In the genomic region with DNA sequence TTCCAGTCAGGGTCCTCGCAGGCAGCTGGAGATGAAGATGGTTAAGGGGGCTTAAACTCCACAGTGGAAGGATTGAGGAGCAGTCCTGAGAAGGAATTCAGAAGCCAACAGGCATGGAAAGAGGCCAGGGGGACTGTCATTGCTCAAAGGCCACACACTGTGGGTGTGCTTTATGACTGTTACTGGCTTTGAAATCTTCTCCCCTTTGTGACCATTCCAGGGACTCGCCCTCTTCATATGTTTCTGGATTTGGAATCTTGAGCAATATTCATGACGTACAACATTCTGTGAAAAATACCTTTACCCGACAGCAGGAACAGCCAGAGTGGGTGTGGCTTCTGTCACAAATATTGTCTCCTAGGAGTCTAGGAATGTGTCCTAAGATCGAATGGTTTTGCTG, we compare ENCODE assay signal across 33 cellular contexts. TPM values are rescaled to one million over a fixed set of nuclear protein-coding genes. Genes with fewer than 3 reads are reported as not detected.
"Had no signal": no experiment of that assay in that cellular context is flagged by ENCODE, and none has a peak within 500 bp of the region (broad histone marks: within the 10 kb centered on the region; RNA-seq: fewer than 3 reads in every experiment).

No MANE protein-coding gene starts in this region.

- ATAC-seq: activated CD4-positive, CD25-positive, alpha-beta regulatory T cell treated with anti-CD3 and anti-CD28 coated beads, Interleukin-2, amount 50 U/mL, for 24 hours; activated CD8-positive, alpha-beta T cell treated with anti-CD3 and anti-CD28 coated beads, Interleukin-2, amount 10 ng/mL, durations not matched to agents 7 days and 5 days; activated naive CD4-positive, alpha-beta T cell treated with anti-CD3 and anti-CD28 coated beads, Interleukin-2, amount 50 U/mL, for 72 hours; activated T-cell treated with anti-CD3 and anti-CD28 coated beads, Interleukin-2, amount 50 U/mL, for 72 hours; foreskin keratinocyte; gastrocnemius medialis; T-helper 17 cell had no signal

- DNase-seq: activated B cell treated with CpG ODN at 0.5 μM for 24 hours; activated CD4-positive, alpha-beta memory T cell treated with anti-CD3 and anti-CD28 coated beads for 36 hours; activated CD4-positive, alpha-beta T cell treated with anti-CD3 and anti-CD28 coated beads for 48 hours; activated CD4-positive, alpha-beta T cell treated with anti-CD3 and anti-CD28 coated beads, Interleukin-2, amount 50 U/mL, for 1 hour; activated CD8-positive, alpha-beta memory T cell treated with anti-CD3 and anti-CD28 coated beads, Interleukin-2, amount 50 U/mL, for 48 hours; activated CD8-positive, alpha-beta T cell treated with anti-CD3 and anti-CD28 coated beads, Interleukin-2, amount 10 ng/mL, durations not matched to agents 7 days and 5 days; activated gamma-delta T cell; activated naive CD4-positive, alpha-beta T cell; activated naive CD4-positive, alpha-beta T cell treated with anti-CD3 and anti-CD28 coated beads, Interleukin-2, amount 10 ng/mL, durations not matched to agents 7 days and 5 days; activated naive CD8-positive, alpha-beta T cell treated with anti-CD3 and anti-CD28 coated beads, Interleukin-2, amount 10 ng/mL, durations not matched to agents 7 days and 5 days; activated T-cell treated with anti-CD3 and anti-CD28 coated beads for 4 hours; activated T-cell treated with anti-CD3 and anti-CD28 coated beads, Interleukin-2, amount 50 U/mL, for 24 hours; activated T-cell treated with anti-CD3 and anti-CD28 coated beads, Interleukin-2, amount 50 U/mL, for 72 hours; central memory CD4-positive, alpha-beta T cell; cerebellar nuclear complex; dorsolateral prefrontal cortex; effector memory CD4-positive, alpha-beta T cell; endodermal cell; foreskin keratinocyte; gastrocnemius medialis; glutamatergic neuron; T-helper 1 cell; T-helper 17 cell; T1000; WERI-Rb-1 had no signal

- H3K9me3 ChIP-seq: gastrocnemius medialis had no signal

- H3K36me3 ChIP-seq: ascending aorta, breast epithelium, cardiac muscle cell, esophagus muscularis mucosa, gastrocnemius medialis, WERI-Rb-1 had no signal

- H3K4me3 ChIP-seq: ascending aorta, breast epithelium, cardiac muscle cell, coronary artery, dorsolateral prefrontal cortex, esophagus muscularis mucosa, gastrocnemius medialis had no signal

- H3K27me3 ChIP-seq: ascending aorta, cardiac muscle cell had no signal

- H3K27ac ChIP-seq: ascending aorta, breast epithelium, cardiac muscle cell, coronary artery, dorsolateral prefrontal cortex, esophagus muscularis mucosa, foreskin keratinocyte, gastrocnemius medialis, WERI-Rb-1 had no signal

- H3K4me1 ChIP-seq: ascending aorta, breast epithelium, esophagus muscularis mucosa, foreskin keratinocyte, gastrocnemius medialis had no signal

RNA-seq across cellular contexts. Expression of a gene that starts 16.6 kb away (rescaled TPM):
- total RNA-seq: activated B cell treated with CpG ODN at 0.5 μM for 24 hours; activated CD4-positive, alpha-beta memory T cell treated with anti-CD3 and anti-CD28 coated beads for 36 hours; activated CD8-positive, alpha-beta T cell treated with anti-CD3 and anti-CD28 coated beads, Interleukin-2, amount 10 ng/mL, durations not matched to agents 7 days and 5 days; activated naive CD4-positive, alpha-beta T cell treated with anti-CD3 and anti-CD28 coated beads, Interleukin-2, amount 50 U/mL, for 72 hours; activated naive CD8-positive, alpha-beta T cell treated with anti-CD3 and anti-CD28 coated beads, Interleukin-2, amount 10 ng/mL, durations not matched to agents 7 days and 5 days; activated T-cell treated with anti-CD3 and anti-CD28 coated beads, Interleukin-2, amount 50 U/mL, for 72 hours; ascending aorta; cardiac muscle cell; dorsolateral prefrontal cortex; endodermal cell; epithelial cell of proximal tubule; foreskin keratinocyte; T-helper 17 cell had no signal
- polyA plus RNA-seq: cardiac muscle cell, foreskin keratinocyte had no signal

RNA-seq across cellular contexts. Expression of a gene that starts 36.9 kb away (rescaled TPM):
- total RNA-seq: activated B cell treated with CpG ODN at 0.5 μM for 24 hours; activated CD4-positive, alpha-beta memory T cell treated with anti-CD3 and anti-CD28 coated beads for 36 hours; activated CD8-positive, alpha-beta T cell treated with anti-CD3 and anti-CD28 coated beads, Interleukin-2, amount 10 ng/mL, durations not matched to agents 7 days and 5 days; activated naive CD4-positive, alpha-beta T cell treated with anti-CD3 and anti-CD28 coated beads, Interleukin-2, amount 50 U/mL, for 72 hours; activated naive CD8-positive, alpha-beta T cell treated with anti-CD3 and anti-CD28 coated beads, Interleukin-2, amount 10 ng/mL, durations not matched to agents 7 days and 5 days; activated T-cell treated with anti-CD3 and anti-CD28 coated beads, Interleukin-2, amount 50 U/mL, for 72 hours; ascending aorta; cardiac muscle cell; dorsolateral prefrontal cortex; endodermal cell; epithelial cell of proximal tubule; foreskin keratinocyte; T-helper 17 cell had no signal
- polyA plus RNA-seq: cardiac muscle cell, foreskin keratinocyte had no signal

RNA-seq across cellular contexts. Expression of a gene that starts 44.6 kb away (rescaled TPM):
- total RNA-seq: activated B cell treated with CpG ODN at 0.5 μM for 24 hours; activated CD4-positive, alpha-beta memory T cell treated with anti-CD3 and anti-CD28 coated beads for 36 hours; activated CD8-positive, alpha-beta T cell treated with anti-CD3 and anti-CD28 coated beads, Interleukin-2, amount 10 ng/mL, durations not matched to agents 7 days and 5 days; activated naive CD4-positive, alpha-beta T cell treated with anti-CD3 and anti-CD28 coated beads, Interleukin-2, amount 50 U/mL, for 72 hours; activated naive CD8-positive, alpha-beta T cell treated with anti-CD3 and anti-CD28 coated beads, Interleukin-2, amount 10 ng/mL, durations not matched to agents 7 days and 5 days; activated T-cell treated with anti-CD3 and anti-CD28 coated beads, Interleukin-2, amount 50 U/mL, for 72 hours; ascending aorta; cardiac muscle cell; endodermal cell; epithelial cell of proximal tubule; foreskin keratinocyte had no signal
- polyA plus RNA-seq: cardiac muscle cell, foreskin keratinocyte had no signal
